Comparison of ENCODE assay signal across 33 cellular contexts in genomic region chr2:119307419-119308140, GRCh38.
"Had no signal": no experiment of that assay in that cellular context is flagged by ENCODE, and none has a peak within 500 bp of the region (broad histone marks: within the 10 kb centered on the region; RNA-seq: fewer than 3 reads in every experiment).

No MANE protein-coding gene starts in this region.

- H3K9me2 ChIP-seq: SK-N-SH had no signal

- H3K4me1 ChIP-seq: SJSA1 had no signal

- H3K4me1 Mint-ChIP-seq: activated CD4-positive, alpha-beta T cell treated with anti-CD3 and anti-CD28 coated beads for 36 hours; activated CD4-positive, alpha-beta T cell treated with anti-CD3 and anti-CD28 coated beads, Interleukin-2, amount 10 ng/mL, durations not matched to agents 7 days and 5 days; activated CD8-positive, alpha-beta memory T cell treated with anti-CD3 and anti-CD28 coated beads, Interleukin-2, amount 10 ng/mL, durations not matched to agents 7 days and 5 days; activated naive CD8-positive, alpha-beta T cell treated with anti-CD3 and anti-CD28 coated beads for 36 hours; activated T-helper 17 cell treated with anti-CD3 and anti-CD28 coated beads, Interleukin-2, amount 50 U/mL, for 72 hours had no signal

- H3K36me3 Mint-ChIP-seq: activated CD8-positive, alpha-beta memory T cell treated with anti-CD3 and anti-CD28 coated beads, Interleukin-2, amount 10 ng/mL, durations not matched to agents 7 days and 5 days had no signal

- H3K27me3 ChIP-seq: brain microvascular endothelial cell, Peyer's patch, SJSA1 had no signal

- H3K36me3 ChIP-seq: brain microvascular endothelial cell, Peyer's patch, SJSA1 had no signal

- H3K27ac Mint-ChIP-seq: activated CD4-positive, alpha-beta T cell treated with anti-CD3 and anti-CD28 coated beads for 36 hours; activated CD4-positive, alpha-beta T cell treated with anti-CD3 and anti-CD28 coated beads, Interleukin-2, amount 10 ng/mL, durations not matched to agents 7 days and 5 days; activated CD8-positive, alpha-beta memory T cell treated with anti-CD3 and anti-CD28 coated beads, Interleukin-2, amount 10 ng/mL, durations not matched to agents 7 days and 5 days; activated naive CD8-positive, alpha-beta T cell treated with anti-CD3 and anti-CD28 coated beads for 36 hours; activated T-cell treated with anti-CD3 and anti-CD28 coated beads, Interleukin-2, amount 50 U/mL, for 72 hours; activated T-helper 17 cell treated with anti-CD3 and anti-CD28 coated beads, Interleukin-2, amount 50 U/mL, for 72 hours; T-helper 1 cell treated with Interleukin-12 subunit alpha and Interleukin-12 subunit beta and Interleukin-4 antibody, amounts not matched to agents 30 μg/mL and 1 μg/mL, for 36 hours; T-helper 2 cell treated with Interferon-gamma antibody and Interleukin-4, amounts not matched to agents 5 μg/mL and 100 μg/mL, for 36 hours had no signal

- H3K9ac ChIP-seq: SK-N-SH had no signal

- H3K27me3 Mint-ChIP-seq: activated CD4-positive, alpha-beta T cell treated with anti-CD3 and anti-CD28 coated beads for 36 hours; activated CD4-positive, alpha-beta T cell treated with anti-CD3 and anti-CD28 coated beads, Interleukin-2, amount 10 ng/mL, durations not matched to agents 7 days and 5 days; activated CD8-positive, alpha-beta memory T cell treated with anti-CD3 and anti-CD28 coated beads, Interleukin-2, amount 10 ng/mL, durations not matched to agents 7 days and 5 days; activated naive CD8-positive, alpha-beta T cell treated with anti-CD3 and anti-CD28 coated beads for 36 hours; activated T-helper 17 cell treated with anti-CD3 and anti-CD28 coated beads, Interleukin-2, amount 50 U/mL, for 72 hours had no signal

- H3K4me2 ChIP-seq: SK-N-SH had no signal

- H3K4me3 Mint-ChIP-seq: activated CD4-positive, alpha-beta T cell treated with anti-CD3 and anti-CD28 coated beads for 36 hours; activated CD4-positive, alpha-beta T cell treated with anti-CD3 and anti-CD28 coated beads, Interleukin-2, amount 10 ng/mL, durations not matched to agents 7 days and 5 days; activated CD8-positive, alpha-beta memory T cell treated with anti-CD3 and anti-CD28 coated beads, Interleukin-2, amount 10 ng/mL, durations not matched to agents 7 days and 5 days; activated naive CD8-positive, alpha-beta T cell treated with anti-CD3 and anti-CD28 coated beads for 36 hours; activated T-cell treated with anti-CD3 and anti-CD28 coated beads, Interleukin-2, amount 50 U/mL, for 72 hours; activated T-helper 17 cell treated with anti-CD3 and anti-CD28 coated beads, Interleukin-2, amount 50 U/mL, for 72 hours; T-helper 1 cell treated with Interleukin-12 subunit alpha and Interleukin-12 subunit beta and Interleukin-4 antibody, amounts not matched to agents 30 μg/mL and 1 μg/mL, for 36 hours; T-helper 2 cell treated with Interferon-gamma antibody and Interleukin-4, amounts not matched to agents 5 μg/mL and 100 μg/mL, for 36 hours had no signal

- H3K9me3 Mint-ChIP-seq: activated CD4-positive, alpha-beta T cell treated with anti-CD3 and anti-CD28 coated beads, Interleukin-2, amount 10 ng/mL, durations not matched to agents 7 days and 5 days; activated naive CD8-positive, alpha-beta T cell treated with anti-CD3 and anti-CD28 coated beads for 36 hours; activated T-cell treated with anti-CD3 and anti-CD28 coated beads, Interleukin-2, amount 50 U/mL, for 72 hours; activated T-helper 17 cell treated with anti-CD3 and anti-CD28 coated beads, Interleukin-2, amount 50 U/mL, for 72 hours; T-helper 1 cell treated with Interleukin-12 subunit alpha and Interleukin-12 subunit beta and Interleukin-4 antibody, amounts not matched to agents 30 μg/mL and 1 μg/mL, for 36 hours; T-helper 2 cell treated with Interferon-gamma antibody and Interleukin-4, amounts not matched to agents 5 μg/mL and 100 μg/mL, for 36 hours had no signal

- H3K9me3 ChIP-seq: Peyer's patch, SJSA1, SK-N-SH had no signal

- ATAC-seq: activated CD4-positive, alpha-beta T cell treated with anti-CD3 and anti-CD28 coated beads for 36 hours; activated CD4-positive, CD25-positive, alpha-beta regulatory T cell treated with anti-CD3 and anti-CD28 coated beads, Interleukin-2, amount 50 U/mL, for 24 hours; activated CD8-positive, alpha-beta memory T cell treated with anti-CD3 and anti-CD28 coated beads, Interleukin-2, amount 10 ng/mL, durations not matched to agents 7 days and 5 days; activated T-cell treated with anti-CD3 and anti-CD28 coated beads, Interleukin-2, amount 50 U/mL, for 72 hours; activated T-helper 17 cell treated with anti-CD3 and anti-CD28 coated beads, Interleukin-2, amount 50 U/mL, for 72 hours had no signal

- H3K27ac ChIP-seq: brain microvascular endothelial cell, Peyer's patch, SJSA1 had no signal

- H3K4me3 ChIP-seq: Peyer's patch, SJSA1 had no signal

- DNase-seq: activated CD4-positive, alpha-beta T cell treated with anti-CD3 and anti-CD28 coated beads for 36 hours; activated CD4-positive, alpha-beta T cell treated with anti-CD3 and anti-CD28 coated beads, Interleukin-2, amount 10 ng/mL, durations not matched to agents 7 days and 5 days; activated CD4-positive, alpha-beta T cell treated with anti-CD3 and anti-CD28 coated beads, Interleukin-2, amount 50 U/mL, for 48 hours; activated CD8-positive, alpha-beta memory T cell treated with anti-CD3 and anti-CD28 coated beads for 24 hours; activated CD8-positive, alpha-beta memory T cell treated with anti-CD3 and anti-CD28 coated beads, Interleukin-2, amount 10 ng/mL, durations not matched to agents 7 days and 5 days; activated effector memory CD4-positive, alpha-beta T cell treated with anti-CD3 and anti-CD28 coated beads, Interleukin-2, amount 50 U/mL, for 16 hours; activated naive CD4-positive, alpha-beta T cell; activated naive CD4-positive, alpha-beta T cell treated with anti-CD3 and anti-CD28 coated beads, Interleukin-2, amount 50 U/mL, for 16 hours; activated naive CD8-positive, alpha-beta T cell treated with anti-CD3 and anti-CD28 coated beads for 36 hours; activated T-cell treated with anti-CD3 and anti-CD28 coated beads, Interleukin-2, amount 50 U/mL, for 1 hour; activated T-cell treated with anti-CD3 and anti-CD28 coated beads, Interleukin-2, amount 50 U/mL, for 72 hours; amniotic stem cell; aorta; brain microvascular endothelial cell; NCI-H1105; NCI-H1417 treated with DMSO at 0.1 percent for 48 hours; NCI-H1930; NCI-H2081 treated with DMSO at 0.1 percent for 48 hours; NCI-H226; NCI-H446 treated with DMSO at 0.1 percent for 48 hours; NCI-H524; NCI-H69; NCI-H82; Peyer's patch; RPMI8226; SHP77 treated with DMSO at 0.1 percent for 48 hours; SK-N-SH had no signal

- FAIRE-seq: TTC549 had no signal
